23 cellular contexts compared by ENCODE assay signal in the genomic region with DNA sequence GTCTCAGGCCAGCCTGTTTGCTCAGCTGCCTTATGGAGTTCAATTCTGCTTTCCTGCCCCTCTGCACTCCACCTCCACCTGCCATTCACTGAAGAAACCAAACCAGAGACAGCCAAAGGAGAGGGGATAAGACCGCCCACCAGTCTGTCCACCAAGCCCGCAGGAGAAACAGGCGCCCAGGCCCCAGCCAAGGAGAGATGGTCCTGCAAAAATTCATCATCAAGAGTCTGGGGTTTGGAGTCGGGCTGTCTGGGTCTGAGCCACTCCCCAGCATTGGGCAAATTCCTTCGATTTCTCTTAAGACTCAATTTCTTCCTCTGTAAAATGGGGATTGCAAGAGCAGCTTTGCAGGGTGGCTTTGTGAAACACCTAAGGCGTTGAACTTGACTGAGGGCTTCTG.
"Had no signal": no experiment of that assay in that cellular context is flagged by ENCODE, and none has a peak within 500 bp of the region (broad histone marks: within the 10 kb centered on the region; RNA-seq: fewer than 3 reads in every experiment).

No MANE protein-coding gene starts in this region.

- H3K4me1 Mint-ChIP-seq: activated CD4-positive, alpha-beta T cell treated with anti-CD3 and anti-CD28 coated beads, Interleukin-2, amount 10 ng/mL, durations not matched to agents 24 days and 14 days; activated naive CD8-positive, alpha-beta T cell treated with anti-CD3 and anti-CD28 coated beads for 36 hours had no signal

- H3K27me3 Mint-ChIP-seq: brain had no signal

- DNase-seq: activated CD4-positive, alpha-beta memory T cell treated with anti-CD3 and anti-CD28 coated beads for 36 hours; activated CD4-positive, alpha-beta T cell treated with anti-CD3 and anti-CD28 coated beads, Interleukin-2, amount 10 ng/mL, durations not matched to agents 24 days and 14 days; activated CD4-positive, CD25-positive, alpha-beta regulatory T cell treated with anti-CD3 and anti-CD28 coated beads, Interleukin-2, amount 50 U/mL, for 72 hours; activated CD8-positive, alpha-beta memory T cell treated with anti-CD3 and anti-CD28 coated beads, Interleukin-2, amount 50 U/mL, for 4 hours; activated effector memory CD4-positive, alpha-beta T cell treated with anti-CD3 and anti-CD28 coated beads, Interleukin-2, amount 50 U/mL, for 16 hours; activated naive CD4-positive, alpha-beta T cell treated with anti-CD3 and anti-CD28 coated beads for 36 hours; activated naive CD8-positive, alpha-beta T cell treated with anti-CD3 and anti-CD28 coated beads for 36 hours; activated T-cell treated with anti-CD3 and anti-CD28 coated beads, Interleukin-2, amount 50 U/mL, for 1 hour; adrenal gland; cerebellar nuclear complex; dorsolateral prefrontal cortex; effector memory CD4-positive, alpha-beta T cell; left ventricle myocardium inferior; mesendoderm; natural killer cell; occipital lobe; right cardiac atrium; stimulated activated naive CD4-positive, alpha-beta T cell; testis; transverse colon had no signal

- H3K27ac Mint-ChIP-seq: activated CD4-positive, alpha-beta memory T cell treated with anti-CD3 and anti-CD28 coated beads for 36 hours; activated CD4-positive, alpha-beta T cell treated with anti-CD3 and anti-CD28 coated beads, Interleukin-2, amount 10 ng/mL, durations not matched to agents 24 days and 14 days; activated naive CD4-positive, alpha-beta T cell treated with anti-CD3 and anti-CD28 coated beads for 36 hours; activated naive CD8-positive, alpha-beta T cell treated with anti-CD3 and anti-CD28 coated beads for 36 hours; natural killer cell had no signal

- ATAC-seq: right cardiac atrium had no signal

- H3K4me3 Mint-ChIP-seq: activated CD4-positive, alpha-beta memory T cell treated with anti-CD3 and anti-CD28 coated beads for 36 hours; activated CD4-positive, alpha-beta T cell treated with anti-CD3 and anti-CD28 coated beads, Interleukin-2, amount 10 ng/mL, durations not matched to agents 24 days and 14 days; activated naive CD4-positive, alpha-beta T cell treated with anti-CD3 and anti-CD28 coated beads for 36 hours; activated naive CD8-positive, alpha-beta T cell treated with anti-CD3 and anti-CD28 coated beads for 36 hours; activated T-helper 1 cell treated with anti-CD3 and anti-CD28 coated beads, Interleukin-12 subunit alpha, Interleukin-12 subunit beta, Interleukin-2, Interleukin-4 antibody, amounts not matched to agents 30 ng/mL and 10 ng/mL and 1 ng/mL, durations not matched to agents 14 hours and 24 hours and 36 hours; natural killer cell; neural progenitor cell had no signal

- H3K9me3 Mint-ChIP-seq: activated CD4-positive, alpha-beta memory T cell treated with anti-CD3 and anti-CD28 coated beads for 36 hours; activated CD4-positive, alpha-beta T cell treated with anti-CD3 and anti-CD28 coated beads, Interleukin-2, amount 10 ng/mL, durations not matched to agents 24 days and 14 days; activated naive CD4-positive, alpha-beta T cell treated with anti-CD3 and anti-CD28 coated beads for 36 hours; activated naive CD8-positive, alpha-beta T cell treated with anti-CD3 and anti-CD28 coated beads for 36 hours; activated T-helper 1 cell treated with anti-CD3 and anti-CD28 coated beads, Interleukin-12 subunit alpha, Interleukin-12 subunit beta, Interleukin-2, Interleukin-4 antibody, amounts not matched to agents 30 ng/mL and 10 ng/mL and 1 ng/mL, durations not matched to agents 14 hours and 24 hours and 36 hours; natural killer cell; neural progenitor cell had no signal
